Comparison of ENCODE assay signal across 1 cellular context in the genomic region with DNA sequence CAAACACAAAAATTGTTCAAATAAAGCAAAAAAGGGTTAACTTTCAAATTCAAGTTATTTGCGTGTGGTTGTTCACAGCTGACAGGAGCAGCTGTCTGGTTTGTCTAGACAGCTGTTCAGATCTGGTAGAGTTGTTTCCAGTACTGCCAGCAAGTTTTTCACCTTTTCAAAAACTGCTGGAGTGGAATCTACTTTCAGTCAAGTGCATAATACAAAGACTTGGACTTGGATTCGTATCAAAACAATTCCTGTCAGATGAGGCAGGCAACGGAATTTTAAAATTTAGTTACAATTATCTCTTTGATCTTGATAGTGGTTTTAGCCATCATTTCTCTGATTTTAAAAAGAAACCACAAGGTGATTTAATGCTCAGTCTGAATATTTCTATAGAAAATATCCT.
TF ChIP-seq lines count a peak whose summit lies in the region.

No MANE protein-coding gene starts in this region.

TF ChIP-seq in HepG2, 621 proteins besides CTCF, POLR2A, EP300 and RAD21 (continued from another document):
- TF ChIP-seq ZSCAN25 (CRISPR knock-in tag; IDR thresholded peaks at IDR 0.05) (no peak), HNRNPK (IDR thresholded peaks at IDR 0.05; ENCODE audit: low read depth, low read length, poor library complexity, severe bottlenecking) (no peak)
